Comparison of ENCODE assay signal across 17 cellular contexts in the genomic region with DNA sequence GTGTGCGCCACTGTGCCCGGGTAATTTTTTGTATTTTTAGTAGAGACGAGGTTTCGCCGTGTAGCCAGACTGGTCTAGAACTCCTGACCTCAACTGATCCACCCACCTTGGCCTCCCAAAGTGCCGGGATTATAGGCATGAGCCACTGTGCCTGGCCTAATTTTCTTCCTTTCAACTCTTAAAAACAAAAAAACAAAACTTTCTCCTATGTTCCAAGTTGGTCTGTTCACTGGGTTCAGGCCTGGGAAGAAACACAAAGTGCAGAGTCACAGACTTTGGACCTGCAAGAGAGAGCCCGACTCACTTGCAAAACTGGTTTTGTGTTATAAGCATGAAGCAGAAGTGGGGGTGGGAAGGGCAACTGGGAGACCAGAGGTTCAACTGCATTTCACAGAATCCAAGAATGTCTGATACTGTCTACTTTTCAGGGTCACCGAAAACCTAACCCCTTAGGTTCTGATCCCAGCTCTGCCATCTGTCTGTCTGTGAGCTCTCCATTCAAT. TPM values are rescaled to one million over a fixed set of nuclear protein-coding genes. Genes with fewer than 3 reads are reported as not detected.
DNase-seq lines count a peak whose midpoint lies in the region; TF ChIP-seq lines count a peak whose summit lies in the region.
"Had no signal": no experiment of that assay in that cellular context is flagged by ENCODE, and none has a peak within 500 bp of the region (broad histone marks: within the 10 kb centered on the region; RNA-seq: fewer than 3 reads in every experiment).

No MANE protein-coding gene starts in this region.

- H3K36me3 ChIP-seq in hepatocyte (replicated peaks; ENCODE audit: insufficient read depth, low read depth) (no peaks in the 10 kb centered on the region), trophoblast cell (ENCODE audit: control insufficient read depth in 1 of 2, insufficient read depth in 2 of 2, low read length in 2 of 2) (peaks cover 0 to 1% of the 10 kb centered on the region in 2 experiments), neuronal stem cell (replicated peaks in 1 of 2; ENCODE audit: control insufficient read depth in 2 of 2, insufficient read depth in 2 of 2, low read length in 2 of 2) (peaks cover under 1 to 9% of the 10 kb centered on the region in 2 donors)

- no peaks in the 10 kb centered on the region for H4K20me1 ChIP-seq in hepatocyte (ENCODE audit: insufficient read depth, poor library complexity, severe bottlenecking)

- H2AK5ac ChIP-seq in trophoblast cell (ENCODE audit: low read length) (no peak overlapping the region), neuronal stem cell (ENCODE audit: low read depth, low read length) (no peak overlapping the region)

- DNase-seq in NCI-H510A treated with DMSO at 0.1 percent for 48 hours (lab: John Stamatoyannopoulos, UW) (peak; percentile 16), hepatocyte (ENCODE audit: low spot score) (peak; percentile 84), trophoblast cell (peak; percentile 54 to 61), H4 (ENCODE audit: low spot score) (no peak), neuronal stem cell (ENCODE audit: low spot score) (no peak), NK-92 (lab: John Stamatoyannopoulos, UW; ENCODE audit: unreplicated experiment) (no peak)
- no peak for DNase-seq in activated CD4-positive, alpha-beta T cell treated with anti-CD3 and anti-CD28 coated beads, Interleukin-2, amount 50 U/mL, for 1 hour
- DNase-seq: activated CD4-positive, alpha-beta T cell treated with anti-CD3 and anti-CD28 coated beads, Interleukin-2, amount 10 ng/mL, durations not matched to agents 24 days and 14 days; head of caudate nucleus; kidney glomerular epithelial cell; natural killer cell; NCI-H1092; NCI-H446; stimulated activated naive B cell treated with anti-CD40 and anti-IgM and Interleukin-4, amounts not matched to agents 10 μg/mL and 1 μg/mL and 100 μg/mL, for 72 hours; T-helper 2 cell had no signal

- no peaks in the 10 kb centered on the region for H3K9me3 ChIP-seq in hepatocyte (ENCODE audit: low read depth)
- peaks cover under 1% of the 10 kb centered on the region for H3K9me3 ChIP-seq in trophoblast cell (ENCODE audit: insufficient read depth, low read depth, low read length)
- H3K9me3 ChIP-seq in neuronal stem cell (replicated peaks in 1 of 2; ENCODE audit: control insufficient read depth in 2 of 2, insufficient read depth in 1 of 2, low read depth in 1 of 2, low read length in 2 of 2) = no peaks in the 10 kb centered on the region

- 50% methylated on average over 8 of the region's 8 CpGs for WGBS in hepatocyte (ENCODE audit: low lambda C conversion rate, missing lambda C conversion rate)
- WGBS in trophoblast cell (ENCODE audit: extremely low coverage, insufficient coverage, insufficient read length) = no CpG with 5 or more reads among the region's 8 CpGs
- no CpG with 5 or more reads among the region's 8 CpGs for WGBS in neuronal stem cell (ENCODE audit: extremely low coverage in 2 of 2, insufficient read length in 2 of 2, insufficient replicate concordance in 1 of 2), 2 donors

- H3K4me1 ChIP-seq in hepatocyte (ENCODE audit: insufficient read depth) (peaks cover 52% of the 10 kb centered on the region), trophoblast cell (ENCODE audit: control insufficient read depth in 1 of 2, insufficient read depth in 2 of 2, low read length in 2 of 2) (peaks cover 17 to 27% of the 10 kb centered on the region in 2 experiments), neuronal stem cell (ENCODE audit: control insufficient read depth in 2 of 2, insufficient read depth in 1 of 2, low read depth in 1 of 2, low read length in 2 of 2) (no peaks in the 10 kb centered on the region)

- H3K27me3 ChIP-seq in hepatocyte = no peaks in the 10 kb centered on the region
- H3K27me3 ChIP-seq in trophoblast cell (ENCODE audit: insufficient read depth, low read length) = no peaks in the 10 kb centered on the region
- H3K27me3 ChIP-seq in neuronal stem cell (ENCODE audit: control insufficient read depth in 3 of 3, insufficient read depth in 3 of 3, low read depth in 1 of 3, low read length in 3 of 3) = peaks cover 0 to 3% (median 0%) of the 10 kb centered on the region in 3 experiments

- peak overlapping the region; percentile 91 for H4K91ac ChIP-seq in trophoblast cell (ENCODE audit: low read depth, low read length)
- H4K91ac ChIP-seq in neuronal stem cell (ENCODE audit: low read depth, low read length, poor library complexity) = no peak overlapping the region

- H3K4me2 ChIP-seq in hepatocyte (peak overlapping the region; percentile 69), trophoblast cell (ENCODE audit: low read length) (peak overlapping the region; percentile 26), neuronal stem cell (ENCODE audit: insufficient read depth, low read length, poor library complexity, severe bottlenecking) (no peak overlapping the region)

- no peak overlapping the region for H3K4me3 ChIP-seq in hepatocyte
- no peak overlapping the region for H3K4me3 ChIP-seq in trophoblast cell (ENCODE audit: low read depth, low read length)
- no peak overlapping the region for H3K4me3 ChIP-seq in neuronal stem cell (ENCODE audit: low read length in 2 of 2)

- no peak overlapping the region for H4K12ac ChIP-seq in trophoblast cell (ENCODE audit: low read depth, low read length)

- H3K79me2 ChIP-seq in hepatocyte (no peaks in the 10 kb centered on the region), trophoblast cell (ENCODE audit: control insufficient read depth, insufficient read depth, low read length, poor library complexity) (peaks cover 4% of the 10 kb centered on the region)

- H2AFZ ChIP-seq in hepatocyte (no peak overlapping the region), trophoblast cell (ENCODE audit: insufficient read depth, low read length, poor library complexity) (no peak overlapping the region), neuronal stem cell (ENCODE audit: low read length) (no peak overlapping the region)

- H3K4ac ChIP-seq in trophoblast cell (ENCODE audit: low read depth, low read length) (no peak overlapping the region), neuronal stem cell (ENCODE audit: low read length) (no peak overlapping the region)

- TF ChIP-seq CTCF in C4-2B (conservative IDR thresholded peaks at IDR 0.05) (no peak), hepatocyte (IDR thresholded peaks at IDR 0.05; ENCODE audit: poor library complexity) (no peak)

- H2BK5ac ChIP-seq in trophoblast cell (ENCODE audit: low read depth, low read length, poor library complexity) (peak overlapping the region; percentile 93), neuronal stem cell (ENCODE audit: low read length) (no peak overlapping the region)

- H3K23ac ChIP-seq in trophoblast cell (ENCODE audit: low read length) (no peak overlapping the region), neuronal stem cell (ENCODE audit: low read depth, low read length, poor library complexity) (no peak overlapping the region)

- H2BK12ac ChIP-seq in trophoblast cell (ENCODE audit: low read length) (peak overlapping the region; percentile 69), neuronal stem cell (ENCODE audit: low read length) (no peak overlapping the region)

- H4K8ac ChIP-seq in trophoblast cell (ENCODE audit: low read depth, low read length) (no peak overlapping the region), neuronal stem cell (ENCODE audit: low read depth, low read length) (no peak overlapping the region)

- H2BK15ac ChIP-seq in neuronal stem cell (ENCODE audit: low read length) = no peak overlapping the region

- peak overlapping the region; percentile 90 for H3K27ac ChIP-seq in C4-2B
- H3K27ac ChIP-seq in hepatocyte = peak overlapping the region; percentile 96
- H3K27ac ChIP-seq in trophoblast cell (ENCODE audit: low read depth, low read length) = peak overlapping the region; percentile 90
- H3K27ac ChIP-seq in neuronal stem cell (replicated peaks; ENCODE audit: low read length) = no peak overlapping the region

- H3K9me2 ChIP-seq in hepatocyte (replicated peaks; ENCODE audit: insufficient read depth) = no peaks in the 10 kb centered on the region

- H3K18ac ChIP-seq in trophoblast cell (ENCODE audit: low read length) (no peak overlapping the region), neuronal stem cell (ENCODE audit: low read length) (no peak overlapping the region)

- peaks cover 17% of the 10 kb centered on the region for H3K79me1 ChIP-seq in trophoblast cell (ENCODE audit: low read length)
- no peaks in the 10 kb centered on the region for H3K79me1 ChIP-seq in neuronal stem cell (ENCODE audit: low read depth, low read length)

- H2BK120ac ChIP-seq in trophoblast cell (ENCODE audit: insufficient read depth, low read length, poor library complexity) (peak overlapping the region; percentile 62), neuronal stem cell (ENCODE audit: low read depth, low read length) (no peak overlapping the region)

- no peak overlapping the region for H3K9ac ChIP-seq in trophoblast cell (ENCODE audit: low read length)
- H3K9ac ChIP-seq in neuronal stem cell (ENCODE audit: low read depth, low read length, poor library complexity) = no peak overlapping the region

- H3K14ac ChIP-seq in trophoblast cell (ENCODE audit: low read length) (peak overlapping the region; percentile 70), neuronal stem cell (ENCODE audit: low read length) (no peak overlapping the region)

RNA-seq across cellular contexts. Expression of a gene that starts 5.2 kb away (rescaled TPM):
- total RNA-seq in hepatocyte = 96.8 and 98.7 TPM in 2 replicates
- 94.9 and 110 TPM in 2 replicates for polyA plus RNA-seq in hepatocyte
- 31.3 and 34.8 TPM in 2 replicates for polyA plus RNA-seq in trophoblast cell (2013)
- total RNA-seq in H4 (2014; rRNA removed; shearing (Covaris generic)) = 13.8 and 14.5 TPM in 2 replicates
- polyA plus RNA-seq in neuronal stem cell (2013, experiment 1 of 2) = 10.3 TPM
- 10.2 TPM for polyA plus RNA-seq in neuronal stem cell (2013, experiment 2 of 2)

RNA-seq across cellular contexts. Expression of a gene that starts 19.1 kb away (rescaled TPM):
- total RNA-seq in hepatocyte = 27.1 and 27.8 TPM in 2 replicates
- polyA plus RNA-seq in hepatocyte = 31.5 and 43.8 TPM in 2 replicates
- polyA plus RNA-seq in trophoblast cell (2013) = 34.6 and 36.2 TPM in 2 replicates
- 6.3 and 6.5 TPM in 2 replicates for total RNA-seq in H4 (2014; rRNA removed; shearing (Covaris generic))
- 18.9 TPM for polyA plus RNA-seq in neuronal stem cell (2013, experiment 1 of 2)
- polyA plus RNA-seq in neuronal stem cell (2013, experiment 2 of 2) = 19.3 TPM

RNA-seq across cellular contexts. Expression of a gene that starts 28.5 kb away (rescaled TPM):
- 32.5 and 35.3 TPM in 2 replicates for total RNA-seq in hepatocyte
- polyA plus RNA-seq in hepatocyte = 35.1 and 36.8 TPM in 2 replicates
- polyA plus RNA-seq in trophoblast cell (2013) = 36.7 and 38.0 TPM in 2 replicates
- 125 and 131 TPM in 2 replicates for total RNA-seq in H4 (2014; rRNA removed; shearing (Covaris generic))
- 53.9 TPM for polyA plus RNA-seq in neuronal stem cell (2013, experiment 1 of 2)
- polyA plus RNA-seq in neuronal stem cell (2013, experiment 2 of 2) = 53.4 TPM

RNA-seq across cellular contexts. Expression of a gene that starts 28.6 kb away (rescaled TPM):
- total RNA-seq in hepatocyte = 0.36 and 0.53 TPM in 2 replicates
- 0.07 and 0.69 TPM in 2 replicates for polyA plus RNA-seq in hepatocyte
- 0.36 and 0.41 TPM in 2 replicates for polyA plus RNA-seq in trophoblast cell (2013)
- total RNA-seq in H4 (2014; rRNA removed; shearing (Covaris generic)) = 1.1 TPM in 1 of 2 replicates, not detected in the other
- polyA plus RNA-seq in neuronal stem cell (2013, experiment 1 of 2) = 0.20 TPM
- 0.14 TPM for polyA plus RNA-seq in neuronal stem cell (2013, experiment 2 of 2)

RNA-seq across cellular contexts. Expression of a gene that starts 32.6 kb away (rescaled TPM):
- 4.8 and 6.1 TPM in 2 replicates for total RNA-seq in hepatocyte
- 12.0 TPM in 2 replicates for polyA plus RNA-seq in hepatocyte
- polyA plus RNA-seq in trophoblast cell (2013) = 1.9 and 2.1 TPM in 2 replicates
- not detected in 2 replicates for total RNA-seq in H4 (2014; rRNA removed; shearing (Covaris generic))
- polyA plus RNA-seq in neuronal stem cell (2013, experiment 1 of 2) = 0.01 TPM
- polyA plus RNA-seq in neuronal stem cell (2013, experiment 2 of 2) = 0.01 TPM
- total RNA-seq: chondrocyte had no signal

Comparison
In these comparisons a context has a peak if more than half of its experiments do, and no peak if none do; other contexts are left out.
1. DNase-seq: peak in NCI-H510A treated with DMSO at 0.1 percent for 48 hours (single experiment), hepatocyte (single experiment) and trophoblast cell (2 of 2); none in H4 (single experiment), activated CD4-positive, alpha-beta T cell treated with anti-CD3 and anti-CD28 coated beads, Interleukin-2, amount 50 U/mL, for 1 hour (single experiment), neuronal stem cell (single experiment) and NK-92 (single experiment).